Comparison of ENCODE assay signal across 1 cellular context in the genomic region with DNA sequence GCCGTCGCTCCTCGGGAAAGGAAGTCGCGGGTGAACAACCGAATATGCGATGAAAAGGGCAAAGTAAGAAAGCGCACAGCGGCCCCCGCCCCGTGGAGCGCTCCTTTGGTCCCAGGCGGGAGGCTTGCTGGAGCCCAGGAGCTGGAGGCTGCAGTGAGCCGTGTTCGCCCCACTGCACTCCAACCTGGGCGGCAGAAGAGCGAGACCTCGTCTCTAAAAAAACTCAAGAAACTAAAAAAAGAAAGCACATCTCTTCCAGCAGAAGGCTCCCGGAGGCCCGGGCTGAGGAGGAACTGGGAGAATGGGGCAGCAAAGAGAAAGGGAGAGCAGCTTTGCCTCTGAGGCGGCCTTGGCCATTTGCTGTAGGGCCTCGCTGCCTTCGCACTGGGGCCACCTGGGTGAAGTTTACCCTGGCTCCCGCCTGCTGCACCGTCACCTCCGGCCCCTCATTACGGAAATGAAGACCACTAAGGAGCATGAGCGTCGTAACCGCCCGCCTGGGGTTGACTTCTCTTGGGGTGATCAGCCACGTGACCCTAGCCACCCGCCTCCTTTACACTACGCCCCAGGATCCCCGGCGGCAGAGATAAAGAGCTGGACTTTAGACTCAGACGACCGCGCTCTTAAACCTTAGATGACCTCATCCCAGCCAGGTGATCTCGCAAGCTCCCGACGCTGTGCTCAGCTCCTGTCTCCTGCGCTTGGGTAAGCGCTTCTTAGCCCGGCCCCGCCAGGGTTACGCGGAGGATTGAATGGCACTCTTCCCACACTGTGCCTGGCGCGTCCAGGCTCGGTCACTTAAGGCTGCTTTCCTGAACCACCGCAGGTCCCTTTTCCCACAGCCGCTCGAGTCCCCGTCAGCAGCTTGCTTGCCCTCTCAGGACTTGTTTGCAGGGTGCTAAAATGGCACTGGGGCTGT.
TF ChIP-seq lines count a peak whose summit lies in the region.

No MANE protein-coding gene starts in this region.

TF ChIP-seq in K562, 482 proteins besides CTCF, POLR2A, EP300 and RAD21 (continued from another document and continues in another):
- TF ChIP-seq NR4A1 (CRISPR knock-in tag; IDR thresholded peaks at IDR 0.05) (no peak), NR4A1 (tag; IDR thresholded peaks at IDR 0.05) (peak; percentile 84), KDM2B (CRISPR knock-in tag; IDR thresholded peaks at IDR 0.05) (peak; percentile 18; the same call in 1 of the 2 replicates), ZNF274 (IDR thresholded peaks at IDR 0.05; ENCODE audit: borderline replicate concordance, low read depth, low read length) (no peak), GATAD2B (IDR thresholded peaks at IDR 0.05; ENCODE audit: borderline replicate concordance) (peak; percentile 51; the same call in 1 of the 2 replicates), EP400 (IDR thresholded peaks at IDR 0.05) (peak; percentile 37; the same call in 1 of the 2 replicates), KLF1 (tag; IDR thresholded peaks at IDR 0.05) (peak; percentile 64; the same call in 1 of the 2 replicates), TEAD1 (CRISPR knock-in tag; IDR thresholded peaks at IDR 0.05) (0 out of 4 replicates have a peak, but pooled peaks of 1 of the 2 experiments have one; percentile 55), ZNF668 (CRISPR knock-in tag; IDR thresholded peaks at IDR 0.05) (peak; percentile 74; the same call in 1 of the 2 replicates), BHLHE40 (IDR thresholded peaks at IDR 0.05; ENCODE audit: low read length) (peak; percentile 74), GATA2 (CRISPR knock-in tag; IDR thresholded peaks at IDR 0.05) (peak; percentile 44; the same call in 1 of the 2 replicates), CTBP1 (IDR thresholded peaks at IDR 0.05; ENCODE audit: borderline replicate concordance) (peak; percentile 79; the same call in 1 of the 2 replicates), SMARCA4 (IDR thresholded peaks at IDR 0.05) (peak; percentile 75), PTRF (tag; IDR thresholded peaks at IDR 0.05) (0 out of 2 replicates have a peak, but pooled peaks have one; percentile 48), NFIC (IDR thresholded peaks at IDR 0.05) (peak; percentile 31), ERF (CRISPR knock-in tag; IDR thresholded peaks at IDR 0.05) (0 out of 2 replicates have a peak, but pooled peaks have one; percentile 53), BCL6 (CRISPR knock-in tag; IDR thresholded peaks at IDR 0.05) (no peak), TCF3 (CRISPR knock-in tag; IDR thresholded peaks at IDR 0.05) (peak; percentile 45; the same call in 1 of the 2 replicates), FOSL1 (tag; conservative IDR thresholded peaks at IDR 0.05) (peak; percentile 48; the same call in 1 of the 2 replicates), SMAD4 (CRISPR knock-in tag; conservative IDR thresholded peaks at IDR 0.05) (peak; percentile 94), ZNF766 (CRISPR knock-in tag; conservative IDR thresholded peaks at IDR 0.05) (peak; percentile 59), ADNP (tag; IDR thresholded peaks at IDR 0.05) (no peak), MYC (IDR thresholded peaks at IDR 0.05; ENCODE audit: low read depth, low read length) (peak; percentile 41; the same call in 1 of the 2 replicates), MYC (CRISPR knock-in tag; IDR thresholded peaks at IDR 0.05; ENCODE audit: borderline replicate concordance, low read depth) (no peak), SMARCE1 (IDR thresholded peaks at IDR 0.05) (peak; percentile 78), TBP (optimal IDR thresholded peaks at IDR 0.05; ENCODE audit: low read depth, low read length) (peak; percentile 46), ZNF165 (CRISPR knock-in tag; IDR thresholded peaks at IDR 0.05; ENCODE audit: borderline replicate concordance) (0 out of 2 replicates have a peak, but pooled peaks have one; percentile 27), MIER1 (IDR thresholded peaks at IDR 0.05; ENCODE audit: low read depth) (no peak), KDM1A (IDR thresholded peaks at IDR 0.05) (no peak), MTA3 (IDR thresholded peaks at IDR 0.05; ENCODE audit: borderline replicate concordance) (peak; percentile 80; the same call in 1 of the 2 replicates), SREBF1 (IDR thresholded peaks at IDR 0.05; ENCODE audit: borderline replicate concordance, low read depth, low read length) (no peak), SP2 (IDR thresholded peaks at IDR 0.05; ENCODE audit: extremely low read depth, low read depth, low read length, poor library complexity, severe bottlenecking) (no peak)
- TF ChIP-seq, protein P1, sequence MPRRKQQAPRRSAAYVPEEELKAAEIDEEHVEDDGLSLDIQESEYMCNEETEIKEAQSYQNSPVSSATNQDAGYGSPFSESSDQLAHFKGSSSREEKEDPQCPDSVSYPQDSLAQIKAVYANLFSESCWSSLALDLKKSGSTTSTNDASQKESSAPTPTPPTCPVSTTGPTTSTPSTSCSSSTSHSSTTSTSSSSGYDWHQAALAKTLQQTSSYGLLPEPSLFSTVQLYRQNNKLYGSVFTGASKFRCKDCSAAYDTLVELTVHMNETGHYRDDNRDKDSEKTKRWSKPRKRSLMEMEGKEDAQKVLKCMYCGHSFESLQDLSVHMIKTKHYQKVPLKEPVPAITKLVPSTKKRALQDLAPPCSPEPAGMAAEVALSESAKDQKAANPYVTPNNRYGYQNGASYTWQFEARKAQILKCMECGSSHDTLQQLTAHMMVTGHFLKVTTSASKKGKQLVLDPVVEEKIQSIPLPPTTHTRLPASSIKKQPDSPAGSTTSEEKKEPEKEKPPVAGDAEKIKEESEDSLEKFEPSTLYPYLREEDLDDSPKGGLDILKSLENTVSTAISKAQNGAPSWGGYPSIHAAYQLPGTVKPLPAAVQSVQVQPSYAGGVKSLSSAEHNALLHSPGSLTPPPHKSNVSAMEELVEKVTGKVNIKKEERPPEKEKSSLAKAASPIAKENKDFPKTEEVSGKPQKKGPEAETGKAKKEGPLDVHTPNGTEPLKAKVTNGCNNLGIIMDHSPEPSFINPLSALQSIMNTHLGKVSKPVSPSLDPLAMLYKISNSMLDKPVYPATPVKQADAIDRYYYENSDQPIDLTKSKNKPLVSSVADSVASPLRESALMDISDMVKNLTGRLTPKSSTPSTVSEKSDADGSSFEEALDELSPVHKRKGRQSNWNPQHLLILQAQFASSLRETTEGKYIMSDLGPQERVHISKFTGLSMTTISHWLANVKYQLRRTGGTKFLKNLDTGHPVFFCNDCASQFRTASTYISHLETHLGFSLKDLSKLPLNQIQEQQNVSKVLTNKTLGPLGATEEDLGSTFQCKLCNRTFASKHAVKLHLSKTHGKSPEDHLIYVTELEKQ (CRISPR knock-in tag; IDR thresholded peaks at IDR 0.05), result peak; percentile 44; the same call in 1 of the 2 replicates
- TF ChIP-seq, protein P2, sequence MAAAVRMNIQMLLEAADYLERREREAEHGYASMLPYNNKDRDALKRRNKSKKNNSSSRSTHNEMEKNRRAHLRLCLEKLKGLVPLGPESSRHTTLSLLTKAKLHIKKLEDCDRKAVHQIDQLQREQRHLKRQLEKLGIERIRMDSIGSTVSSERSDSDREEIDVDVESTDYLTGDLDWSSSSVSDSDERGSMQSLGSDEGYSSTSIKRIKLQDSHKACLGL (CRISPR knock-in tag; IDR thresholded peaks at IDR 0.05; ENCODE audit: borderline replicate concordance, poor library complexity, severe bottlenecking), result no peak
- TF ChIP-seq, protein P3, sequence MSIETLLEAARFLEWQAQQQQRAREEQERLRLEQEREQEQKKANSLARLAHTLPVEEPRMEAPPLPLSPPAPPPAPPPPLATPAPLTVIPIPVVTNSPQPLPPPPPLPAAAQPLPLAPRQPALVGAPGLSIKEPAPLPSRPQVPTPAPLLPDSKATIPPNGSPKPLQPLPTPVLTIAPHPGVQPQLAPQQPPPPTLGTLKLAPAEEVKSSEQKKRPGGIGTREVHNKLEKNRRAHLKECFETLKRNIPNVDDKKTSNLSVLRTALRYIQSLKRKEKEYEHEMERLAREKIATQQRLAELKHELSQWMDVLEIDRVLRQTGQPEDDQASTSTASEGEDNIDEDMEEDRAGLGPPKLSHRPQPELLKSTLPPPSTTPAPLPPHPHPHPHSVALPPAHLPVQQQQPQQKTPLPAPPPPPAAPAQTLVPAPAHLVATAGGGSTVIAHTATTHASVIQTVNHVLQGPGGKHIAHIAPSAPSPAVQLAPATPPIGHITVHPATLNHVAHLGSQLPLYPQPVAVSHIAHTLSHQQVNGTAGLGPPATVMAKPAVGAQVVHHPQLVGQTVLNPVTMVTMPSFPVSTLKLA (conservative IDR thresholded peaks at IDR 0.05), result peak in 1 of 2 experiments; percentile 26; a peak in 1 of 4 replicates
- TF ChIP-seq, protein P4, sequence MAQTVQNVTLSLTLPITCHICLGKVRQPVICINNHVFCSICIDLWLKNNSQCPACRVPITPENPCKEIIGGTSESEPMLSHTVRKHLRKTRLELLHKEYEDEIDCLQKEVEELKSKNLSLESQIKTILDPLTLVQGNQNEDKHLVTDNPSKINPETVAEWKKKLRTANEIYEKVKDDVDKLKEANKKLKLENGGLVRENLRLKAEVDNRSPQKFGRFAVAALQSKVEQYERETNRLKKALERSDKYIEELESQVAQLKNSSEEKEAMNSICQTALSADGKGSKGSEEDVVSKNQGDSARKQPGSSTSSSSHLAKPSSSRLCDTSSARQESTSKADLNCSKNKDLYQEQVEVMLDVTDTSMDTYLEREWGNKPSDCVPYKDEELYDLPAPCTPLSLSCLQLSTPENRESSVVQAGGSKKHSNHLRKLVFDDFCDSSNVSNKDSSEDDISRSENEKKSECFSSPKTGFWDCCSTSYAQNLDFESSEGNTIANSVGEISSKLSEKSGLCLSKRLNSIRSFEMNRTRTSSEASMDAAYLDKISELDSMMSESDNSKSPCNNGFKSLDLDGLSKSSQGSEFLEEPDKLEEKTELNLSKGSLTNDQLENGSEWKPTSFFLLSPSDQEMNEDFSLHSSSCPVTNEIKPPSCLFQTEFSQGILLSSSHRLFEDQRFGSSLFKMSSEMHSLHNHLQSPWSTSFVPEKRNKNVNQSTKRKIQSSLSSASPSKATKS (CRISPR knock-in tag; IDR thresholded peaks at IDR 0.05), result no peak
- TF ChIP-seq, protein P5, sequence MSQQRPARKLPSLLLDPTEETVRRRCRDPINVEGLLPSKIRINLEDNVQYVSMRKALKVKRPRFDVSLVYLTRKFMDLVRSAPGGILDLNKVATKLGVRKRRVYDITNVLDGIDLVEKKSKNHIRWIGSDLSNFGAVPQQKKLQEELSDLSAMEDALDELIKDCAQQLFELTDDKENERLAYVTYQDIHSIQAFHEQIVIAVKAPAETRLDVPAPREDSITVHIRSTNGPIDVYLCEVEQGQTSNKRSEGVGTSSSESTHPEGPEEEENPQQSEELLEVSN (IDR thresholded peaks at IDR 0.05; ENCODE audit: borderline replicate concordance in 1 of 2, extremely low read depth in 1 of 2, insufficient read depth in 1 of 2, insufficient read length in 1 of 2, low read depth in 1 of 2, low read length in 1 of 2, poor library complexity in 1 of 2, severe bottlenecking in 1 of 2), result peak; percentile 91 to 94
- TF ChIP-seq, protein P6, sequence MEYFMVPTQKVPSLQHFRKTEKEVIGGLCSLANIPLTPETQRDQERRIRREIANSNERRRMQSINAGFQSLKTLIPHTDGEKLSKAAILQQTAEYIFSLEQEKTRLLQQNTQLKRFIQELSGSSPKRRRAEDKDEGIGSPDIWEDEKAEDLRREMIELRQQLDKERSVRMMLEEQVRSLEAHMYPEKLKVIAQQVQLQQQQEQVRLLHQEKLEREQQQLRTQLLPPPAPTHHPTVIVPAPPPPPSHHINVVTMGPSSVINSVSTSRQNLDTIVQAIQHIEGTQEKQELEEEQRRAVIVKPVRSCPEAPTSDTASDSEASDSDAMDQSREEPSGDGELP (CRISPR knock-in tag; IDR thresholded peaks at IDR 0.05; ENCODE audit: borderline replicate concordance), result peak; percentile 74; the same call in 1 of the 2 replicates
- TF ChIP-seq, protein P7, sequence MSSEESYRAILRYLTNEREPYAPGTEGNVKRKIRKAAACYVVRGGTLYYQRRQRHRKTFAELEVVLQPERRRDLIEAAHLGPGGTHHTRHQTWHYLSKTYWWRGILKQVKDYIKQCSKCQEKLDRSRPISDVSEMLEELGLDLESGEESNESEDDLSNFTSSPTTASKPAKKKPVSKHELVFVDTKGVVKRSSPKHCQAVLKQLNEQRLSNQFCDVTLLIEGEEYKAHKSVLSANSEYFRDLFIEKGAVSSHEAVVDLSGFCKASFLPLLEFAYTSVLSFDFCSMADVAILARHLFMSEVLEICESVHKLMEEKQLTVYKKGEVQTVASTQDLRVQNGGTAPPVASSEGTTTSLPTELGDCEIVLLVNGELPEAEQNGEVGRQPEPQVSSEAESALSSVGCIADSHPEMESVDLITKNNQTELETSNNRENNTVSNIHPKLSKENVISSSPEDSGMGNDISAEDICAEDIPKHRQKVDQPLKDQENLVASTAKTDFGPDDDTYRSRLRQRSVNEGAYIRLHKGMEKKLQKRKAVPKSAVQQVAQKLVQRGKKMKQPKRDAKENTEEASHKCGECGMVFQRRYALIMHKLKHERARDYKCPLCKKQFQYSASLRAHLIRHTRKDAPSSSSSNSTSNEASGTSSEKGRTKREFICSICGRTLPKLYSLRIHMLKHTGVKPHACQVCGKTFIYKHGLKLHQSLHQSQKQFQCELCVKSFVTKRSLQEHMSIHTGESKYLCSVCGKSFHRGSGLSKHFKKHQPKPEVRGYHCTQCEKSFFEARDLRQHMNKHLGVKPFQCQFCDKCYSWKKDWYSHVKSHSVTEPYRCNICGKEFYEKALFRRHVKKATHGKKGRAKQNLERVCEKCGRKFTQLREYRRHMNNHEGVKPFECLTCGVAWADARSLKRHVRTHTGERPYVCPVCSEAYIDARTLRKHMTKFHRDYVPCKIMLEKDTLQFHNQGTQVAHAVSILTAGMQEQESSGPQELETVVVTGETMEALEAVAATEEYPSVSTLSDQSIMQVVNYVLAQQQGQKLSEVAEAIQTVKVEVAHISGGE (CRISPR knock-in tag; IDR thresholded peaks at IDR 0.05), result 0 out of 6 replicates have a peak, but pooled peaks of 1 of the 3 experiments have one; percentile 25
- TF ChIP-seq, protein P8, sequence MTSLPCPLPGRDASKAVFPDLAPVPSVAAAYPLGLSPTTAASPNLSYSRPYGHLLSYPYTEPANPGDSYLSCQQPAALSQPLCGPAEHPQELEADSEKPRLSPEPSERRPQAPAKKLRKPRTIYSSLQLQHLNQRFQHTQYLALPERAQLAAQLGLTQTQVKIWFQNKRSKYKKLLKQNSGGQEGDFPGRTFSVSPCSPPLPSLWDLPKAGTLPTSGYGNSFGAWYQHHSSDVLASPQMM (CRISPR knock-in tag; IDR thresholded peaks at IDR 0.05), result no peak
- TF ChIP-seq, protein P9, sequence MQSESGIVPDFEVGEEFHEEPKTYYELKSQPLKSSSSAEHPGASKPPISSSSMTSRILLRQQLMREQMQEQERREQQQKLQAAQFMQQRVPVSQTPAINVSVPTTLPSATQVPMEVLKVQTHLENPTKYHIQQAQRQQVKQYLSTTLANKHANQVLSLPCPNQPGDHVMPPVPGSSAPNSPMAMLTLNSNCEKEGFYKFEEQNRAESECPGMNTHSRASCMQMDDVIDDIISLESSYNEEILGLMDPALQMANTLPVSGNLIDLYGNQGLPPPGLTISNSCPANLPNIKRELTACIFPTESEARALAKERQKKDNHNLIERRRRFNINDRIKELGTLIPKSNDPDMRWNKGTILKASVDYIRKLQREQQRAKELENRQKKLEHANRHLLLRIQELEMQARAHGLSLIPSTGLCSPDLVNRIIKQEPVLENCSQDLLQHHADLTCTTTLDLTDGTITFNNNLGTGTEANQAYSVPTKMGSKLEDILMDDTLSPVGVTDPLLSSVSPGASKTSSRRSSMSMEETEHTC (IDR thresholded peaks at IDR 0.05), result peak; percentile 74; the same call in 1 of the 2 replicates
